11 cellular contexts compared by ENCODE assay signal in genomic region chr20:62358171-62358719, GRCh38. TPM values are rescaled to one million over a fixed set of nuclear protein-coding genes. Genes with fewer than 3 reads are reported as not detected.
DNase-seq lines count a peak whose midpoint lies in the region; ATAC-seq and TF ChIP-seq lines count a peak whose summit lies in the region.
"Had no signal": no experiment of that assay in that cellular context is flagged by ENCODE, and none has a peak within 500 bp of the region (broad histone marks: within the 10 kb centered on the region; RNA-seq: fewer than 3 reads in every experiment).

No MANE protein-coding gene starts in this region.

- intact Hi-C loops in Calu3 (cut with micrococcal nuclease; ENCODE audit: unreplicated experiment) (no loop called here), Right ventricle myocardium superior (cut with DNase I) (no loop called here)

- no peaks in the 10 kb centered on the region for H3K9me3 Mint-ChIP-seq in Calu3 (ENCODE audit: low read depth, unreplicated experiment)
- H3K9me3 Mint-ChIP-seq: CD4-positive, alpha-beta memory T cell; nephron progenitor cell had no signal

- BruUV-seq in Calu3 (replicated peaks; lab: Mats Ljungman, UMichigan), result no TSS peak

- no peak for TF ChIP-seq CTCF in Calu3 (IDR thresholded peaks at IDR 0.05; ENCODE audit: unreplicated experiment)
- TF ChIP-seq CTCF in RWPE2 (IDR thresholded peaks at IDR 0.05; ENCODE audit: poor library complexity, severe bottlenecking), result no peak
- TF ChIP-seq CTCF in GM10266 (IDR thresholded peaks at IDR 0.05; ENCODE audit: control insufficient read depth, insufficient read depth, low read depth, missing control alignments), result no peak

- peaks cover 77% of the 10 kb centered on the region for H3K4me1 Mint-ChIP-seq in Calu3 (ENCODE audit: low read depth, unreplicated experiment)
- H3K4me1 Mint-ChIP-seq: CD4-positive, alpha-beta memory T cell had no signal

- no peak overlapping the region for H3K9ac ChIP-seq in rectal smooth muscle tissue (ENCODE audit: low read length)

- H3K36me3 Mint-ChIP-seq in Calu3 (ENCODE audit: insufficient read depth, unreplicated experiment), result peaks cover 95% of the 10 kb centered on the region
- H3K36me3 Mint-ChIP-seq: CD4-positive, alpha-beta memory T cell had no signal

- peak overlapping the region; percentile 87 for H3K27ac Mint-ChIP-seq in Calu3 (ENCODE audit: unreplicated experiment)
- H3K27ac Mint-ChIP-seq: CD4-positive, alpha-beta memory T cell; nephron progenitor cell had no signal

- peak overlapping the region; percentile 99 for H3K27ac ChIP-seq in RWPE2 (ENCODE audit: poor library complexity, severe bottlenecking)
- H3K27ac ChIP-seq in rectal smooth muscle tissue (ENCODE audit: low read depth, low read length), result peak overlapping the region; percentile 88

- CTCF ChIA-PET in Calu3 (lab: Charles Lee), result interaction anchor here (0.6 to 1.5 kb wide), 5 partner anchors 8 to 69 kb away, joined by 4 to 11 read pairs (median 5); partner anchors contain the start of gene RBBP8NL

- peak overlapping the region; percentile 74 for H3K4me3 Mint-ChIP-seq in Calu3 (ENCODE audit: low read depth, unreplicated experiment)
- H3K4me3 Mint-ChIP-seq: CD4-positive, alpha-beta memory T cell; nephron progenitor cell had no signal

- ATAC-seq in RWPE2 (ENCODE audit: low read depth) (peak; percentile 4), Right ventricle myocardium superior (ENCODE audit: poor library complexity) (peak; percentile 3)

- H3K27me3 ChIP-seq in RWPE2 (ENCODE audit: insufficient read depth, poor library complexity, severe bottlenecking) (no peaks in the 10 kb centered on the region), rectal smooth muscle tissue (ENCODE audit: control insufficient read depth, insufficient read depth, low read length) (no peaks in the 10 kb centered on the region)

- DNase-seq in Calu3, result peak; percentile 80
- peak; percentile 96 for DNase-seq in RWPE2 (ENCODE audit: low spot score)
- peak; percentile 69 for DNase-seq in Right ventricle myocardium superior
- no peak for DNase-seq in GM10266 (ENCODE audit: extremely low spot score)
- no peak for DNase-seq in LoVo (ENCODE audit: low spot score)
- DNase-seq in SK-N-DZ (ENCODE audit: low spot score), result no peak
- no peak for DNase-seq in NCI-H774 (lab: John Stamatoyannopoulos, UW)
- DNase-seq: activated gamma-delta T cell had no signal

- H3K36me3 ChIP-seq in RWPE2 (ENCODE audit: low read depth) (peaks cover 77% of the 10 kb centered on the region), rectal smooth muscle tissue (ENCODE audit: control insufficient read depth, insufficient read depth, low read length) (peaks cover 4% of the 10 kb centered on the region)

- no peaks in the 10 kb centered on the region for H3K27me3 Mint-ChIP-seq in Calu3 (ENCODE audit: unreplicated experiment)

- H3K9me3 ChIP-seq in RWPE2 (ENCODE audit: severe bottlenecking), result no peaks in the 10 kb centered on the region

- H3K4me3 ChIP-seq in RWPE2 (ENCODE audit: severe bottlenecking), result peak overlapping the region; percentile 0
- no peak overlapping the region for H3K4me3 ChIP-seq in rectal smooth muscle tissue (ENCODE audit: low read length)

- H3K4me1 ChIP-seq in RWPE2 (ENCODE audit: insufficient read depth, poor library complexity, severe bottlenecking) (peaks cover 92% of the 10 kb centered on the region), rectal smooth muscle tissue (ENCODE audit: control insufficient read depth, insufficient read depth, low read length) (peaks cover 76% of the 10 kb centered on the region)

RNA-seq across cellular contexts. Expression of gene LAMA5, which starts 8.9 kb away (rescaled TPM):
- 740 and 763 TPM in 2 replicates for total RNA-seq in Calu3 (2022)
- 79.6 TPM for total RNA-seq in Right ventricle myocardium superior
- polyA plus RNA-seq in SK-N-DZ (2014; cell fraction: cytosol; rRNA removed), result 32.9 and 33.6 TPM in 2 replicates
- 352 and 482 TPM in 2 replicates for polyA plus RNA-seq in SK-N-DZ (2014; cell fraction: nucleus; rRNA removed)
- polyA plus RNA-seq: CD4-positive, alpha-beta memory T cell had no signal

RNA-seq across cellular contexts. Expression of gene RPS21, which starts 28.7 kb away (rescaled TPM):
- 1,920 and 1,936 TPM in 2 replicates for total RNA-seq in Calu3 (2022)
- 732 TPM for total RNA-seq in Right ventricle myocardium superior
- polyA plus RNA-seq in SK-N-DZ (2014; cell fraction: cytosol; rRNA removed), result 10,912 and 11,337 TPM in 2 replicates
- 6,422 and 11,565 TPM in 2 replicates for polyA plus RNA-seq in SK-N-DZ (2014; cell fraction: nucleus; rRNA removed)

RNA-seq across cellular contexts. Expression of gene CABLES2, which starts 48.8 kb away (rescaled TPM):
- total RNA-seq in Calu3 (2022) (12.2 and 13.6 TPM in 2 replicates), Right ventricle myocardium superior (15.0 TPM)
- polyA plus RNA-seq in SK-N-DZ (2014; cell fraction: cytosol; rRNA removed), result 7.8 and 8.4 TPM in 2 replicates
- 4.6 and 8.4 TPM in 2 replicates for polyA plus RNA-seq in SK-N-DZ (2014; cell fraction: nucleus; rRNA removed)

RNA-seq across cellular contexts. Expression of gene ADRM1, which starts 55.4 kb away (rescaled TPM):
- total RNA-seq in Calu3 (2022) (222 and 227 TPM in 2 replicates), Right ventricle myocardium superior (68.5 TPM)
- polyA plus RNA-seq in SK-N-DZ (2014; cell fraction: cytosol; rRNA removed), result 295 and 299 TPM in 2 replicates
- 293 and 298 TPM in 2 replicates for polyA plus RNA-seq in SK-N-DZ (2014; cell fraction: nucleus; rRNA removed)

Comparison
In these comparisons a context has a peak if more than half of its experiments do, and no peak if none do; other contexts are left out.
1. DNase-seq: peak in Calu3 (single experiment), RWPE2 (single experiment) and Right ventricle myocardium superior (single experiment); none in GM10266 (single experiment), LoVo (single experiment), SK-N-DZ (single experiment) and NCI-H774 (single experiment).